Comparison of ENCODE assay signal across 8 cellular contexts in the genomic region with DNA sequence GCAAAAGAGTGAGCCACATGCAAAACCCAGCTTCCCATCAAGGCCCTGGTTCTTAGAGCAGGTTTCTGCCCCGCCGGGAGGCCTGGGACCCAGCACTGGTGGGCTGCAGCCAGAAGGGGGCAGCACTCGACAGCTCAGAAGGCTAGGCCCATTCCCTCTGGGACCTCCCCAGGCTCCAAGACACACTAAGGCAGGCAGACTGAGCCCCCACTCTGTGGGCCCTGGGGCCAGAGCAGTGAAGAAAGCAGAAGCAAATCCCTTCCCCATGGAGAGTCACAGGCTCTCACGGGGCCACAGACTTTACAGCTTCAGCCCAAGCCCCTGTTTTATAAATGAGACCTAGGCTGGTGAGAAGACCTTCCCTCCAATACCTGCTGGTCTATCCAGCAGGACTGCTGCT.
DNase-seq lines count a peak whose midpoint lies in the region; ATAC-seq and TF ChIP-seq lines count a peak whose summit lies in the region.

No MANE protein-coding gene starts in this region.

- 15% methylated on average over 4 of the region's 4 CpGs for WGBS in hepatocyte (ENCODE audit: low lambda C conversion rate, missing lambda C conversion rate)

- DNase-seq in DMS53 (lab: John Stamatoyannopoulos, UW) (peak; percentile 43), DMS53 treated with DMSO at 0.1 percent for 48 hours (lab: John Stamatoyannopoulos, UW; ENCODE audit: unreplicated experiment) (no peak), HEK293T (ENCODE audit: extremely low spot score) (peak; percentile 74), MG63 (peak; percentile 72), SW 1271 (lab: John Stamatoyannopoulos, UW) (peak; percentile 25 to 61), amniotic epithelial cell (ENCODE audit: low read depth) (peak; percentile 55), hepatocyte (ENCODE audit: low spot score) (peak; percentile 89), gastrocnemius medialis (peak; percentile 31 to 72)

- in situ Hi-C loops in gastrocnemius medialis (cut with MboI; ENCODE audit: low sequenced_read_pairs in 4 of 4) = loop anchor here in 3 of 4 donors (5.0 to 10.0 kb wide), 3 partner anchors 103 to 215 kb away; no protein-coding TSS in a partner anchor

- TF ChIP-seq CTCF in hepatocyte (IDR thresholded peaks at IDR 0.05; ENCODE audit: poor library complexity) = peak; percentile 96
- TF ChIP-seq CTCF in gastrocnemius medialis (IDR thresholded peaks at IDR 0.05 in 4 of 5, conservative IDR thresholded peaks at IDR 0.05 in 1 of 5) = peak; percentile 74 to 83 (median 80)

- CTCF ChIA-PET in HEK293T (lab: Yijun Ruan, JAX) = interaction anchor here (0.6 to 3.8 kb wide), 15 partner anchors 10 to 803 kb away, joined by 3 to 29 read pairs (median 4); no protein-coding TSS in a partner anchor

- H3K27ac ChIP-seq in hepatocyte (no peak overlapping the region), gastrocnemius medialis (peak overlapping the region; percentile 43 to 70 (median 60))

- no peak overlapping the region for H3K4me3 ChIP-seq in MG63
- no peak overlapping the region for H3K4me3 ChIP-seq in hepatocyte
- no peak overlapping the region for H3K4me3 ChIP-seq in gastrocnemius medialis

- H3K27me3 ChIP-seq in MG63 (no peaks in the 10 kb centered on the region), hepatocyte (no peaks in the 10 kb centered on the region), gastrocnemius medialis (no peaks in the 10 kb centered on the region)

- no peaks in the 10 kb centered on the region for H3K79me2 ChIP-seq in hepatocyte

- intact Hi-C loops in gastrocnemius medialis (cut with DNase I; ENCODE audit: low total_unique reads) = loop anchor here (1.0 to 10.0 kb wide), 3 partner anchors 105 to 643 kb away; no protein-coding TSS in a partner anchor

- ATAC-seq in gastrocnemius medialis = peak; percentile 60 to 69

- POLR2A ChIA-PET in HEK293T (lab: Yijun Ruan, JAX) = interaction anchor here (1.0 to 1.2 kb wide), 2 partner anchors 110 to 485 kb away, joined by 3 read pairs; a partner anchor contains a TSS

- H4K20me1 ChIP-seq in hepatocyte (ENCODE audit: insufficient read depth, poor library complexity, severe bottlenecking) = no peaks in the 10 kb centered on the region

- TF ChIP-seq POLR2A in gastrocnemius medialis (IDR thresholded peaks at IDR 0.05) = no peak

- no peaks in the 10 kb centered on the region for H3K9me2 ChIP-seq in hepatocyte (replicated peaks; ENCODE audit: insufficient read depth)

- H2AFZ ChIP-seq in hepatocyte = no peak overlapping the region

- H3K4me1 ChIP-seq in hepatocyte (ENCODE audit: insufficient read depth) = peaks cover 3% of the 10 kb centered on the region
- peaks cover 18 to 23% of the 10 kb centered on the region in 2 donors for H3K4me1 ChIP-seq in gastrocnemius medialis

- H3K36me3 ChIP-seq in MG63 (peaks cover 22% of the 10 kb centered on the region), hepatocyte (replicated peaks; ENCODE audit: insufficient read depth, low read depth) (no peaks in the 10 kb centered on the region), gastrocnemius medialis (no peaks in the 10 kb centered on the region)

- H3K4me2 ChIP-seq in hepatocyte = no peak overlapping the region

- H3K9me3 ChIP-seq in MG63 = no peaks in the 10 kb centered on the region
- H3K9me3 ChIP-seq in hepatocyte (ENCODE audit: low read depth) = no peaks in the 10 kb centered on the region
- H3K9me3 ChIP-seq in gastrocnemius medialis = no peaks in the 10 kb centered on the region

TF ChIP-seq in HEK293T, 16 proteins besides CTCF, POLR2A, EP300 and RAD21:
- TF ChIP-seq NFRKB (IDR thresholded peaks at IDR 0.05) (no peak), L3MBTL2 (conservative IDR thresholded peaks at IDR 0.05) (no peak), ARNT (IDR thresholded peaks at IDR 0.05) (no peak), FOXM1 (IDR thresholded peaks at IDR 0.05; ENCODE audit: borderline replicate concordance) (no peak), ZNF384 (IDR thresholded peaks at IDR 0.05) (no peak), TARDBP (IDR thresholded peaks at IDR 0.05) (no peak), SP1 (IDR thresholded peaks at IDR 0.05) (no peak), FOXA1 (IDR thresholded peaks at IDR 0.05) (no peak), CTBP1 (IDR thresholded peaks at IDR 0.05; ENCODE audit: borderline replicate concordance) (no peak), FOXK2 (IDR thresholded peaks at IDR 0.05) (no peak), HDGF (IDR thresholded peaks at IDR 0.05; ENCODE audit: borderline replicate concordance) (no peak), ELF4 (IDR thresholded peaks at IDR 0.05) (no peak), BHLHE40 (IDR thresholded peaks at IDR 0.05; ENCODE audit: borderline replicate concordance) (no peak), SUZ12 (IDR thresholded peaks at IDR 0.05) (no peak), LEF1 (IDR thresholded peaks at IDR 0.05; ENCODE audit: borderline replicate concordance) (no peak)
- TF ChIP-seq, protein P1, sequence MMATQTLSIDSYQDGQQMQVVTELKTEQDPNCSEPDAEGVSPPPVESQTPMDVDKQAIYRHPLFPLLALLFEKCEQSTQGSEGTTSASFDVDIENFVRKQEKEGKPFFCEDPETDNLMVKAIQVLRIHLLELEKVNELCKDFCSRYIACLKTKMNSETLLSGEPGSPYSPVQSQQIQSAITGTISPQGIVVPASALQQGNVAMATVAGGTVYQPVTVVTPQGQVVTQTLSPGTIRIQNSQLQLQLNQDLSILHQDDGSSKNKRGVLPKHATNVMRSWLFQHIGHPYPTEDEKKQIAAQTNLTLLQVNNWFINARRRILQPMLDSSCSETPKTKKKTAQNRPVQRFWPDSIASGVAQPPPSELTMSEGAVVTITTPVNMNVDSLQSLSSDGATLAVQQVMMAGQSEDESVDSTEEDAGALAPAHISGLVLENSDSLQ (IDR thresholded peaks at IDR 0.05) = no peak
